Comparison of ENCODE assay signal across 36 cellular contexts in the genomic region with DNA sequence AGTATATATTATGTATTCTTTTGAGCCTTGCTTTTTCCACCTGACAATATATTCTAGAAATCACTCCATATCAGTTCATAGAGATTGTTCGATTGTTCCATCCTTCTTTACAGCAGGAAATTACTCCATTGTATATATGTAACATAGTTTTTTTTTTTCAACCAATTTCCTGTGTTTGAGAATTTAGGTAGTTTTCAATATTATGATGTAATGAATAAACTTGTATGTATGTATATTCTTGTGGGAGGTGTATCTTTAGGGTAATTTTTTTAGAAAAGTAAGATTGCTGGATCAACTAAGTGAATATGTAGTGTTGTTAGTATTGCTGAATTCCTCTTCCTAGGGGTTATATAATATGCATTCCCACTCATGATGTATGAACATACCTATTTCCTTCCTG.
"Had no signal": no experiment of that assay in that cellular context is flagged by ENCODE, and none has a peak within 500 bp of the region (broad histone marks: within the 10 kb centered on the region; RNA-seq: fewer than 3 reads in every experiment).

No MANE protein-coding gene starts in this region.

- H3K4me1 Mint-ChIP-seq: activated B cell treated with CpG ODN at 0.5 μM for 24 hours; activated naive CD4-positive, alpha-beta T cell treated with anti-CD3 and anti-CD28 coated beads, Interleukin-2, amount 50 U/mL, for 24 hours; activated naive CD8-positive, alpha-beta T cell treated with anti-CD3 and anti-CD28 coated beads, Interleukin-2, amount 50 U/mL, for 24 hours had no signal

- H3K36me3 Mint-ChIP-seq: activated naive CD4-positive, alpha-beta T cell treated with anti-CD3 and anti-CD28 coated beads, Interleukin-2, amount 10 ng/mL, durations not matched to agents 7 days and 5 days had no signal

- H3K9me3 ChIP-seq: body of pancreas had no signal

- H3K27ac Mint-ChIP-seq: activated B cell treated with CpG ODN at 0.5 μM for 24 hours; activated CD4-positive, alpha-beta memory T cell treated with anti-CD3 and anti-CD28 coated beads for 36 hours; activated CD4-positive, alpha-beta T cell treated with anti-CD3 and anti-CD28 coated beads, Interleukin-2, amount 10 ng/mL, durations not matched to agents 24 days and 14 days; activated CD8-positive, alpha-beta T cell treated with anti-CD3 and anti-CD28 coated beads for 36 hours; activated naive CD4-positive, alpha-beta T cell treated with anti-CD3 and anti-CD28 coated beads, Interleukin-2, amount 10 ng/mL, durations not matched to agents 7 days and 5 days; activated naive CD4-positive, alpha-beta T cell treated with anti-CD3 and anti-CD28 coated beads, Interleukin-2, amount 50 U/mL, for 24 hours; activated naive CD8-positive, alpha-beta T cell; activated naive CD8-positive, alpha-beta T cell treated with anti-CD3 and anti-CD28 coated beads, Interleukin-2, amount 10 ng/mL, durations not matched to agents 7 days and 5 days; activated naive CD8-positive, alpha-beta T cell treated with anti-CD3 and anti-CD28 coated beads, Interleukin-2, amount 50 U/mL, for 24 hours; activated T-cell treated with anti-CD3 and anti-CD28 coated beads, Interleukin-2, amount 50 U/mL, for 72 hours; activated T-helper 2 cell treated with anti-CD3 and anti-CD28 coated beads, Interferon-gamma antibody, Interleukin-2, Interleukin-4, amounts not matched to agents 10 μg/mL and 5 μg/mL and 100 μg/mL, durations not matched to agents 14 hours and 24 hours and 36 hours; T-helper 1 cell treated with Interleukin-12 subunit alpha and Interleukin-12 subunit beta and Interleukin-4 antibody, amounts not matched to agents 30 μg/mL and 1 μg/mL, for 36 hours; T-helper 2 cell treated with Interferon-gamma antibody and Interleukin-4, amounts not matched to agents 5 μg/mL and 100 μg/mL, for 36 hours had no signal

- H3K27me3 ChIP-seq: ascending aorta, body of pancreas, brain microvascular endothelial cell, breast epithelium had no signal

- FAIRE-seq: TTC549 had no signal

- H3K4me1 ChIP-seq: body of pancreas, breast epithelium had no signal

- H3K4me3 ChIP-seq: ascending aorta, body of pancreas, breast epithelium had no signal

- ATAC-seq: activated CD8-positive, alpha-beta T cell treated with anti-CD3 and anti-CD28 coated beads for 36 hours; activated naive CD8-positive, alpha-beta T cell treated with anti-CD3 and anti-CD28 coated beads, Interleukin-2, amount 50 U/mL, for 24 hours; activated T-cell treated with anti-CD3 and anti-CD28 coated beads, Interleukin-2, amount 50 U/mL, for 4 hours; activated T-cell treated with anti-CD3 and anti-CD28 coated beads, Interleukin-2, amount 50 U/mL, for 72 hours; body of pancreas had no signal

- H3K27ac ChIP-seq: ascending aorta, body of pancreas, brain microvascular endothelial cell, breast epithelium, VCaP had no signal

- DNase-seq: activated B cell treated with CpG ODN at 0.5 μM for 24 hours; activated CD4-positive, alpha-beta memory T cell treated with anti-CD3 and anti-CD28 coated beads for 36 hours; activated CD4-positive, alpha-beta T cell treated with anti-CD3 and anti-CD28 coated beads for 4 hours; activated CD4-positive, alpha-beta T cell treated with anti-CD3 and anti-CD28 coated beads, Interleukin-2, amount 10 ng/mL, durations not matched to agents 24 days and 14 days; activated CD4-positive, alpha-beta T cell treated with anti-CD3 and anti-CD28 coated beads, Interleukin-2, amount 50 U/mL, for 1 hour; activated CD4-positive, alpha-beta T cell treated with anti-CD3 and anti-CD28 coated beads, Interleukin-2, amount 50 U/mL, for 4 hours; activated CD4-positive, CD25-positive, alpha-beta regulatory T cell treated with anti-CD3 and anti-CD28 coated beads, Interleukin-2, amount 50 U/mL, for 72 hours; activated CD8-positive, alpha-beta memory T cell treated with anti-CD3 and anti-CD28 coated beads, Interleukin-2, amount 50 U/mL, for 4 hours; activated CD8-positive, alpha-beta T cell treated with anti-CD3 and anti-CD28 coated beads for 36 hours; activated effector memory CD4-positive, alpha-beta T cell treated with Interleukin-2 at 50 U/mL for 16 hours; activated gamma-delta T cell; activated naive CD4-positive, alpha-beta T cell treated with anti-CD3 and anti-CD28 coated beads, Interleukin-2, amount 10 ng/mL, durations not matched to agents 7 days and 5 days; activated naive CD4-positive, alpha-beta T cell treated with Interleukin-2 at 50 U/mL for 16 hours; activated naive CD8-positive, alpha-beta T cell treated with anti-CD3 and anti-CD28 coated beads, Interleukin-2, amount 10 ng/mL, durations not matched to agents 7 days and 5 days; activated naive CD8-positive, alpha-beta T cell treated with anti-CD3 and anti-CD28 coated beads, Interleukin-2, amount 50 U/mL, for 24 hours; activated T-cell treated with anti-CD3 and anti-CD28 coated beads for 4 hours; activated T-cell treated with anti-CD3 and anti-CD28 coated beads, Interleukin-2, amount 50 U/mL, for 1 hour; activated T-cell treated with anti-CD3 and anti-CD28 coated beads, Interleukin-2, amount 50 U/mL, for 4 hours; activated T-cell treated with anti-CD3 and anti-CD28 coated beads, Interleukin-2, amount 50 U/mL, for 72 hours; amygdala; anterior cingulate cortex; body of pancreas; brain microvascular endothelial cell; central memory CD4-positive, alpha-beta T cell; T-helper 1 cell; T-helper 2 cell; T-helper 9 cell had no signal

- H3K4me3 Mint-ChIP-seq: activated B cell treated with CpG ODN at 0.5 μM for 24 hours; activated CD4-positive, alpha-beta memory T cell treated with anti-CD3 and anti-CD28 coated beads for 36 hours; activated CD4-positive, alpha-beta T cell treated with anti-CD3 and anti-CD28 coated beads, Interleukin-2, amount 10 ng/mL, durations not matched to agents 24 days and 14 days; activated CD8-positive, alpha-beta T cell treated with anti-CD3 and anti-CD28 coated beads for 36 hours; activated naive CD4-positive, alpha-beta T cell treated with anti-CD3 and anti-CD28 coated beads, Interleukin-2, amount 10 ng/mL, durations not matched to agents 7 days and 5 days; activated naive CD4-positive, alpha-beta T cell treated with anti-CD3 and anti-CD28 coated beads, Interleukin-2, amount 50 U/mL, for 24 hours; activated naive CD8-positive, alpha-beta T cell; activated naive CD8-positive, alpha-beta T cell treated with anti-CD3 and anti-CD28 coated beads, Interleukin-2, amount 10 ng/mL, durations not matched to agents 7 days and 5 days; activated naive CD8-positive, alpha-beta T cell treated with anti-CD3 and anti-CD28 coated beads, Interleukin-2, amount 50 U/mL, for 24 hours; activated T-cell treated with anti-CD3 and anti-CD28 coated beads, Interleukin-2, amount 50 U/mL, for 4 hours; activated T-cell treated with anti-CD3 and anti-CD28 coated beads, Interleukin-2, amount 50 U/mL, for 72 hours; T-helper 1 cell treated with Interleukin-12 subunit alpha and Interleukin-12 subunit beta and Interleukin-4 antibody, amounts not matched to agents 30 μg/mL and 1 μg/mL, for 36 hours; T-helper 2 cell treated with Interferon-gamma antibody and Interleukin-4, amounts not matched to agents 5 μg/mL and 100 μg/mL, for 36 hours had no signal

- H3K36me3 ChIP-seq: ascending aorta, brain microvascular endothelial cell, breast epithelium had no signal
